In genomic region chr16:807345-808251, GRCh38 we compare ENCODE assay signal across 8 cellular contexts. TPM values are rescaled to one million over a fixed set of nuclear protein-coding genes. Genes with fewer than 3 reads are reported as not detected.
A peak's percentile ranks its signal among the peaks of the same experiment; 100 is the strongest.
DNase-seq lines count a peak whose midpoint lies in the region.

No MANE protein-coding gene starts in this region.

- H3K27ac ChIP-seq in SJSA1: peak overlapping the region; percentile 82
- H3K27ac ChIP-seq in substantia nigra (ENCODE audit: low read depth, low read length, poor library complexity, severe bottlenecking): peak overlapping the region; percentile 74

- peak overlapping the region; percentile 98 for H3K4me3 Mint-ChIP-seq in activated naive CD4-positive, alpha-beta T cell treated with anti-CD3 and anti-CD28 coated beads, Interleukin-2, amount 10 ng/mL, durations not matched to agents 7 days and 5 days

- H3K27me3 ChIP-seq in MG63 (0 out of 2 replicates have a peak, but pooled peaks cover 2% of the 10 kb centered on the region), SJSA1 (replicated peaks) (peaks cover 18% of the 10 kb centered on the region)

- peaks cover 13% of the 10 kb centered on the region for H3K4me1 ChIP-seq in SJSA1 (replicated peaks)

- peak overlapping the region; percentile 94 for H3K27ac Mint-ChIP-seq in activated naive CD4-positive, alpha-beta T cell treated with anti-CD3 and anti-CD28 coated beads, Interleukin-2, amount 10 ng/mL, durations not matched to agents 7 days and 5 days

- H3K4me3 ChIP-seq in MG63 (peak overlapping the region; percentile 94), SJSA1 (peak overlapping the region; percentile 77)

- no peaks in the 10 kb centered on the region for H3K9me3 Mint-ChIP-seq in activated naive CD4-positive, alpha-beta T cell treated with anti-CD3 and anti-CD28 coated beads, Interleukin-2, amount 10 ng/mL, durations not matched to agents 7 days and 5 days

- H3K27me3 Mint-ChIP-seq in activated naive CD4-positive, alpha-beta T cell treated with anti-CD3 and anti-CD28 coated beads, Interleukin-2, amount 10 ng/mL, durations not matched to agents 7 days and 5 days: peaks cover 46% of the 10 kb centered on the region

- peaks cover 19% of the 10 kb centered on the region for H3K4me1 Mint-ChIP-seq in activated naive CD4-positive, alpha-beta T cell treated with anti-CD3 and anti-CD28 coated beads, Interleukin-2, amount 10 ng/mL, durations not matched to agents 7 days and 5 days

- DNase-seq in EH (ENCODE audit: low read depth) (peak; percentile 94), GOT3 (lab: John Stamatoyannopoulos, UW) (peak; percentile 67), MG63 (peak; percentile 96), SJSA1 (ENCODE audit: low read depth in 1 of 2, low spot score in 2 of 2) (peak; percentile 89 to 95), germinal center (ENCODE audit: low spot score) (peak; percentile 89), non-pigmented ciliary epithelial cell (ENCODE audit: low read depth) (peak; percentile 42), substantia nigra (lab: John Stamatoyannopoulos, UW) (peak; percentile 33 to 94 (median 85))
- DNase-seq in activated naive CD4-positive, alpha-beta T cell treated with anti-CD3 and anti-CD28 coated beads, Interleukin-2, amount 10 ng/mL, durations not matched to agents 7 days and 5 days: peak; percentile 92

- H3K36me3 ChIP-seq in MG63: peaks cover 3% of the 10 kb centered on the region; the same call in 1 of the 2 replicates
- H3K36me3 ChIP-seq in SJSA1: peaks cover 5% of the 10 kb centered on the region; the same call in 1 of the 2 replicates

- peaks cover 4% of the 10 kb centered on the region for H3K36me3 Mint-ChIP-seq in activated naive CD4-positive, alpha-beta T cell treated with anti-CD3 and anti-CD28 coated beads, Interleukin-2, amount 10 ng/mL, durations not matched to agents 7 days and 5 days

- CTCF ChIA-PET in activated naive CD4-positive, alpha-beta T cell treated with anti-CD3 and anti-CD28 coated beads, Interleukin-2, amount 10 ng/mL, durations not matched to agents 7 days and 5 days (lab: Charles Lee): no interaction called here

- no peaks in the 10 kb centered on the region for H3K9me3 ChIP-seq in MG63
- H3K9me3 ChIP-seq in SJSA1 (replicated peaks): no peaks in the 10 kb centered on the region

RNA-seq across cellular contexts. Expression of gene GNG13, which starts 7.1 kb away (rescaled TPM):
- total RNA-seq in MG63 (2014; rRNA removed; shearing (Covaris generic); ENCODE audit: low replicate concordance): not detected in 2 replicates
- total RNA-seq in SJSA1 (2014; rRNA removed; shearing (Covaris generic)): not detected in 2 replicates

RNA-seq across cellular contexts. Expression of gene CHTF18, which starts 19.2 kb away (rescaled TPM):
- total RNA-seq in MG63 (2014; rRNA removed; shearing (Covaris generic); ENCODE audit: low replicate concordance): 18.9 and 22.6 TPM in 2 replicates
- 25.4 and 30.6 TPM in 2 replicates for total RNA-seq in SJSA1 (2014; rRNA removed; shearing (Covaris generic))

RNA-seq across cellular contexts. Expression of gene RPUSD1, which starts 19.4 kb away (rescaled TPM):
- 60.9 and 77.3 TPM in 2 replicates for total RNA-seq in MG63 (2014; rRNA removed; shearing (Covaris generic); ENCODE audit: low replicate concordance)
- 35.7 and 46.5 TPM in 2 replicates for total RNA-seq in SJSA1 (2014; rRNA removed; shearing (Covaris generic))

RNA-seq across cellular contexts. Expression of gene MSLN, which starts 47.1 kb away (rescaled TPM):
- total RNA-seq in MG63 (2014; rRNA removed; shearing (Covaris generic); ENCODE audit: low replicate concordance): not detected in 2 replicates
- not detected in 2 replicates for total RNA-seq in SJSA1 (2014; rRNA removed; shearing (Covaris generic))

Comparison
In these comparisons a context has a peak if more than half of its experiments do, and no peak if none do; other contexts are left out.
1. Peak in every context shown above with its lines: DNase-seq, H3K4me3 ChIP-seq and H3K27ac ChIP-seq.
2. DNase-seq: peak in every context shown above with its lines; median percentile 96 in MG63; 94 in EH; 92 in SJSA1; 92 in activated naive CD4-positive, alpha-beta T cell treated with anti-CD3 and anti-CD28 coated beads, Interleukin-2, amount 10 ng/mL, durations not matched to agents 7 days and 5 days; 89 in germinal center; 85 in substantia nigra; 67 in GOT3; 42 in non-pigmented ciliary epithelial cell.